In the genomic region with DNA sequence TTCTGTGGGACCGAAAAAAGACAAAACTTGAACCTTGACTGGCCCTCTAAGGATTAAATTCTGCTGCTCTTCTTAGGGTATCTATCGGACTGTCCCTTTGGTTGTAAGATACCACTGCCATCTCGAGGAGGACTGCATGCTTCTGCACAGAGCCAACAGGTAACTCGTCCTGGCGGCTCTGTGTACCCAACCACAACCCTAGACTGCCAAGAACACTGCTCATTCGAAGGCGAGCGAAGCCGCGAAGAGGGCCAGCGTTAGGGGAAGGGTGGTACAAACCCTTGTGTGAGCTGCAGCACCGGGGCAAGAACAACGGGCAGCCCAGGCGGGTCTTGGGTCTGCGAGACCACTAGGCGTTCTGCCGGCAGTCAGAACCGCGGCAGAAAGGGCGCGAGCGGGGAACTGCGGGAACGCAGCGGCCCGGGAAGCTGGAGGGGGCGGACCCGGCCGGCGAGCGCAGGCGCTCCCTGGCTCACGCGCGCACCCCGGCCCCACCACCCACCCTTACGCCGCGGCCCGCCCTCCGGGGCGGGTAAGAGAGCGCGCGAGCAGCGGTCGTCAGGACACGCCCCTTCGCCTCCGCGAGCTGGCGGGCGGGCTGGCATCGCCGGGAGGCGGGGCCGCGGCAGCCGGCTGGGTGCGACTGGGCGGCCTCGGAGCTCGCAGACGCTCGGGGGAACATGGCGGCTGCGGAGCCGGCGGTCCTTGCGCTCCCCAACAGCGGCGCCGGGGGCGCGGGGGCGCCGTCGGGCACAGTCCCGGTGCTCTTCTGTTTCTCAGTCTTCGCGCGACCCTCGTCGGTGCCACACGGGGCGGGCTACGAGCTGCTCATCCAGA, we compare ENCODE assay signal across 8 cellular contexts. TPM values are rescaled to one million over a fixed set of nuclear protein-coding genes. Genes with fewer than 3 reads are reported as not detected.
DNase-seq lines count a peak whose midpoint lies in the region; ATAC-seq and TF ChIP-seq lines count a peak whose summit lies in the region.

A gene (plus strand): TSS at position 663 of the 837 bp plus-strand sequence. CDS start 18 bp downstream, at position 681.

- H3K4me1 Mint-ChIP-seq in immature natural killer cell = peaks cover 19 to 39% of the 10 kb centered on the region in 2 donors

- DNase-seq in AG09309 (ENCODE audit: low read depth) (peak; percentile 44), NCI-H2227 (lab: John Stamatoyannopoulos, UW; ENCODE audit: unreplicated experiment) (peak; percentile 93), mammary epithelial cell (peak; percentile 88), immature natural killer cell (peak; percentile 90 to 92 (median 92)), smooth muscle cell of the brain vasculature (ENCODE audit: low read depth, low spot score) (peak; percentile 67)

- H3K4me3 ChIP-seq in AG09309 (ENCODE audit: control insufficient read depth, low read depth, low read length) = peak within 1 kb of the TSS; percentile 68
- H3K4me3 ChIP-seq in WI38 (ENCODE audit: low read depth, low read length) = peak within 1 kb of the TSS; percentile 83
- H3K4me3 ChIP-seq in mammary epithelial cell (replicated peaks in 1 of 3; ENCODE audit: insufficient read depth in 1 of 3, low read depth in 2 of 3, low read length in 3 of 3) = peak within 1 kb of the TSS; percentile 84 to 99 (median 96)

- peak within 1 kb of the TSS; percentile 66 to 91 (median 84) for H3K27ac Mint-ChIP-seq in immature natural killer cell

- peaks cover 3% of the 10 kb centered on the region for H3K4me1 ChIP-seq in mammary epithelial cell (ENCODE audit: insufficient read depth, low read length)

- TF ChIP-seq CTCF in AG09309 (IDR thresholded peaks at IDR 0.05; ENCODE audit: control insufficient read depth, insufficient read depth, low read depth, low read length, missing control alignments) = no peak
- TF ChIP-seq CTCF in WI38 (IDR thresholded peaks at IDR 0.05; ENCODE audit: low read depth, low read length) = no peak
- TF ChIP-seq CTCF in mammary epithelial cell (conservative IDR thresholded peaks at IDR 0.05 in 1 of 2, IDR thresholded peaks at IDR 0.05 in 1 of 2; ENCODE audit: extremely low read depth in 1 of 2, insufficient read depth in 1 of 2, low read depth in 1 of 2, low read length in 2 of 2) = peak in 1 of 2 donors; percentile 34

- peaks cover 28% of the 10 kb centered on the region for H3K79me2 ChIP-seq in mammary epithelial cell (ENCODE audit: insufficient read depth, low read length)

- no peaks in the 10 kb centered on the region for H4K20me1 ChIP-seq in mammary epithelial cell (ENCODE audit: insufficient read depth, low read length)

- peak; percentile 91 for TF ChIP-seq POLR2A in GM18951 (IDR thresholded peaks at IDR 0.05; ENCODE audit: extremely low read depth, insufficient read depth, insufficient read length)

- H3K36me3 Mint-ChIP-seq in immature natural killer cell = no peaks in the 10 kb centered on the region

- H3K9me3 ChIP-seq in mammary epithelial cell (replicated peaks; ENCODE audit: insufficient read depth, low read length) = no peaks in the 10 kb centered on the region

- H3K27me3 Mint-ChIP-seq in immature natural killer cell (ENCODE audit: low read depth in 3 of 3) = peaks cover 0 to 4% (median 0%) of the 10 kb centered on the region in 3 donors

- no peaks in the 10 kb centered on the region for H3K36me3 ChIP-seq in mammary epithelial cell (ENCODE audit: insufficient read depth, low read length)

- in situ Hi-C loops in GM18951 (cut with MboI; ENCODE audit: low sequenced_read_pairs, unreplicated experiment) = no loop called here
- in situ Hi-C loops in mammary epithelial cell (cut with MboI; ENCODE audit: low sequenced_read_pairs in 2 of 2) = no loop called here

- H3K27ac ChIP-seq in mammary epithelial cell (ENCODE audit: insufficient read depth, low read depth, low read length) = peak within 1 kb of the TSS; percentile 48

- H3K9me3 Mint-ChIP-seq in immature natural killer cell = no peaks in the 10 kb centered on the region

- peak within 1 kb of the TSS; percentile 100 for H2AFZ ChIP-seq in mammary epithelial cell (ENCODE audit: low read depth, low read length)

- H3K27me3 ChIP-seq in mammary epithelial cell (ENCODE audit: insufficient read depth, low read length) = no peaks in the 10 kb centered on the region

- CTCF ChIA-PET in mammary epithelial cell (lab: Charles Lee; ENCODE audit: low non-redundant PET) = interaction anchor here (0.5 to 0.8 kb wide), 2 partner anchors 231 to 1531 kb away, joined by 3 to 4 read pairs; no protein-coding TSS in a partner anchor

- 2% methylated on average over 16 of the region's 87 CpGs for WGBS in mammary epithelial cell (ENCODE audit: low coverage, missing lambda C conversion rate)

- dilution Hi-C loops in mammary epithelial cell (cut with HindIII; ENCODE audit: low sequenced_read_pairs) = no loop called here

- intact Hi-C loops in mammary epithelial cell (cut with micrococcal nuclease) = loop anchor here (1.0 kb wide), 1 partner anchor 189 kb away; no protein-coding TSS in a partner anchor

- peak within 1 kb of the TSS; percentile 88 to 92 (median 91) for H3K4me3 Mint-ChIP-seq in immature natural killer cell

- BruUV-seq in mammary epithelial cell (replicated peaks; lab: Mats Ljungman, UMichigan) = no TSS peak

- peak; percentile 91 for ATAC-seq in HG03175 (IDR thresholded peaks at IDR 0.05; ENCODE audit: unreplicated experiment)

- peak within 1 kb of the TSS; percentile 70 for H3K9ac ChIP-seq in mammary epithelial cell (ENCODE audit: insufficient read depth, low read length)

- H3K4me2 ChIP-seq in mammary epithelial cell (ENCODE audit: insufficient read depth, low read depth, low read length) = peak within 1 kb of the TSS; percentile 98

RNA-seq across cellular contexts. Expression of the gene that starts here (rescaled TPM):
- 10 to 100 TPM; 15.6 to 19.7 TPM for total RNA-seq in mammary epithelial cell
- 14.5 TPM for polyA plus RNA-seq in mammary epithelial cell
- polyA minus RNA-seq in mammary epithelial cell = 3.5 TPM
- 10 to 100 TPM; 30.1 to 49.8 (median 34.7) TPM for polyA plus RNA-seq in immature natural killer cell

Comparison
In these comparisons a context has a peak if more than half of its experiments do, and no peak if none do; other contexts are left out.
1. Peak in every context shown above with its lines: DNase-seq, ATAC-seq, H3K4me3 ChIP-seq and H3K27ac ChIP-seq.